1 cellular context compared by ENCODE assay signal in the genomic region with DNA sequence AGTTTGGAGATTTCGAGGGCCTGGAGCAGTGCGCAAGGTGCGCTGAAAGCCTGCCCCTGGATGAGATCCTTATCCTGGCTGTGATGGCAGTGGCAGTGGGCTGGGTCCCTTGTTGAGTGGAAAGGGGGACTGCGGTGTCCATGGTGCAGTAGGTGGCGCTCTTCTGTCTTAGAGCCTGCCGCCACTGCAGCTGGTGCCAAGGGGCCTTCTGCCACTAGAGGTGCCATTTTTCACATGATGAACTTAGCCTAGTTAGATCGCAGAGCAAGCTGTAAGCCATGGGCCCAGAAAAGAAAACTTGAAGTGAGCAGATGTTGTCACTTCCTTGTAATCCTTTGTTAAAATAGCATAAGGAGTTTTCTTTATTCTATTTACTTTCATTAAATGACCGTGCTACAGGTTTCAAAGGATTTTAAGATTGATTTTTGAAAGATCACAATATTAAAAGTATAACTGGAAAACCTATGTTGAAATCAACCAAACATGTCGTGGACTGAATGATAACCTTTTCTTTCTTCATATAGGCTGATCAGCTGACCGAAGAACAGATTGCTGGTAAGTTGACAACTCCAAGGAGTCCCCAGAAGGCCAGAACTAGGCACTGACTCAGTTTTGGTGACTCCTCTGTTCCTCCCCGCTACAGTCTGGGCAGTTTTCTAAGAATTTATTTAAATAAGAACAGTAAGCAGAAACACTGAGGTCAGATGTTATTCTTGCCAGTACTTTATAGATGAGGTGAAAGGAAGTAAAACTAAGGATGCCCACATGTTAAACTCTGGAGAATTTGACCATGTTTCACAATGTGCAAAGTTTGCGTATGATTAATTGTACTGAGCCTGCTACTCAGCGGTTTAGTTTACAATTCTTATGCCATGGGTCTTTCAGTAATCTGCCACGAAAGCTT.
A peak's percentile ranks its signal among the peaks of the same experiment; 100 is the strongest.
TF ChIP-seq lines count a peak whose summit lies in the region.

No MANE protein-coding gene starts in this region.

TF ChIP-seq in HepG2, 621 proteins besides CTCF, POLR2A, EP300 and RAD21 (continued from another document and continues in another):
- TF ChIP-seq ZNF142 (CRISPR knock-in tag; IDR thresholded peaks at IDR 0.05): peak; percentile 36; the same call in 1 of the 2 replicates
- no peak for TF ChIP-seq KDM4B (CRISPR knock-in tag; IDR thresholded peaks at IDR 0.05)
- peak; percentile 62; the same call in 1 of the 2 replicates for TF ChIP-seq FOXO1 (CRISPR knock-in tag; IDR thresholded peaks at IDR 0.05)
- TF ChIP-seq CERS6 (CRISPR knock-in tag; IDR thresholded peaks at IDR 0.05): no peak
- TF ChIP-seq ZNF136 (CRISPR knock-in tag; IDR thresholded peaks at IDR 0.05; ENCODE audit: low read depth): no peak
- TF ChIP-seq TEAD3 (CRISPR knock-in tag; optimal IDR thresholded peaks at IDR 0.05; ENCODE audit: borderline replicate concordance): peak; percentile 67
- TF ChIP-seq ZNF841 (CRISPR knock-in tag; IDR thresholded peaks at IDR 0.05; ENCODE audit: borderline replicate concordance): no peak
- peak; percentile 63; the same call in 1 of the 2 replicates for TF ChIP-seq HOXA5 (CRISPR knock-in tag; IDR thresholded peaks at IDR 0.05)
- peak; percentile 44; the same call in 1 of the 2 replicates for TF ChIP-seq ARID3A (IDR thresholded peaks at IDR 0.05; ENCODE audit: low read depth, low read length)
- no peak for TF ChIP-seq ZNF446 (CRISPR knock-in tag; IDR thresholded peaks at IDR 0.05)
- TF ChIP-seq, protein P1, sequence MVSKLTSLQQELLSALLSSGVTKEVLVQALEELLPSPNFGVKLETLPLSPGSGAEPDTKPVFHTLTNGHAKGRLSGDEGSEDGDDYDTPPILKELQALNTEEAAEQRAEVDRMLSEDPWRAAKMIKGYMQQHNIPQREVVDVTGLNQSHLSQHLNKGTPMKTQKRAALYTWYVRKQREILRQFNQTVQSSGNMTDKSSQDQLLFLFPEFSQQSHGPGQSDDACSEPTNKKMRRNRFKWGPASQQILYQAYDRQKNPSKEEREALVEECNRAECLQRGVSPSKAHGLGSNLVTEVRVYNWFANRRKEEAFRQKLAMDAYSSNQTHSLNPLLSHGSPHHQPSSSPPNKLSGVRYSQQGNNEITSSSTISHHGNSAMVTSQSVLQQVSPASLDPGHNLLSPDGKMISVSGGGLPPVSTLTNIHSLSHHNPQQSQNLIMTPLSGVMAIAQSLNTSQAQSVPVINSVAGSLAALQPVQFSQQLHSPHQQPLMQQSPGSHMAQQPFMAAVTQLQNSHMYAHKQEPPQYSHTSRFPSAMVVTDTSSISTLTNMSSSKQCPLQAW (CRISPR knock-in tag; IDR thresholded peaks at IDR 0.05): peak; percentile 52; the same call in 1 of the 2 replicates
- TF ChIP-seq, protein P2, sequence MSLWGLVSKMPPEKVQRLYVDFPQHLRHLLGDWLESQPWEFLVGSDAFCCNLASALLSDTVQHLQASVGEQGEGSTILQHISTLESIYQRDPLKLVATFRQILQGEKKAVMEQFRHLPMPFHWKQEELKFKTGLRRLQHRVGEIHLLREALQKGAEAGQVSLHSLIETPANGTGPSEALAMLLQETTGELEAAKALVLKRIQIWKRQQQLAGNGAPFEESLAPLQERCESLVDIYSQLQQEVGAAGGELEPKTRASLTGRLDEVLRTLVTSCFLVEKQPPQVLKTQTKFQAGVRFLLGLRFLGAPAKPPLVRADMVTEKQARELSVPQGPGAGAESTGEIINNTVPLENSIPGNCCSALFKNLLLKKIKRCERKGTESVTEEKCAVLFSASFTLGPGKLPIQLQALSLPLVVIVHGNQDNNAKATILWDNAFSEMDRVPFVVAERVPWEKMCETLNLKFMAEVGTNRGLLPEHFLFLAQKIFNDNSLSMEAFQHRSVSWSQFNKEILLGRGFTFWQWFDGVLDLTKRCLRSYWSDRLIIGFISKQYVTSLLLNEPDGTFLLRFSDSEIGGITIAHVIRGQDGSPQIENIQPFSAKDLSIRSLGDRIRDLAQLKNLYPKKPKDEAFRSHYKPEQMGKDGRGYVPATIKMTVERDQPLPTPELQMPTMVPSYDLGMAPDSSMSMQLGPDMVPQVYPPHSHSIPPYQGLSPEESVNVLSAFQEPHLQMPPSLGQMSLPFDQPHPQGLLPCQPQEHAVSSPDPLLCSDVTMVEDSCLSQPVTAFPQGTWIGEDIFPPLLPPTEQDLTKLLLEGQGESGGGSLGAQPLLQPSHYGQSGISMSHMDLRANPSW (CRISPR knock-in tag; IDR thresholded peaks at IDR 0.05; ENCODE audit: borderline replicate concordance): no peak
- no peak for TF ChIP-seq DR1 (CRISPR knock-in tag; IDR thresholded peaks at IDR 0.05)
- peak; percentile 91 for TF ChIP-seq ZBTB33 (CRISPR knock-in tag; IDR thresholded peaks at IDR 0.05)
- no peak for TF ChIP-seq SIN3A (IDR thresholded peaks at IDR 0.05; ENCODE audit: borderline replicate concordance, low read depth, low read length)
- peak; percentile 95 for TF ChIP-seq STAG1 (CRISPR knock-in tag; IDR thresholded peaks at IDR 0.05)
- no peak for TF ChIP-seq ZBTB21 (CRISPR knock-in tag; IDR thresholded peaks at IDR 0.05)
- TF ChIP-seq, protein P3, sequence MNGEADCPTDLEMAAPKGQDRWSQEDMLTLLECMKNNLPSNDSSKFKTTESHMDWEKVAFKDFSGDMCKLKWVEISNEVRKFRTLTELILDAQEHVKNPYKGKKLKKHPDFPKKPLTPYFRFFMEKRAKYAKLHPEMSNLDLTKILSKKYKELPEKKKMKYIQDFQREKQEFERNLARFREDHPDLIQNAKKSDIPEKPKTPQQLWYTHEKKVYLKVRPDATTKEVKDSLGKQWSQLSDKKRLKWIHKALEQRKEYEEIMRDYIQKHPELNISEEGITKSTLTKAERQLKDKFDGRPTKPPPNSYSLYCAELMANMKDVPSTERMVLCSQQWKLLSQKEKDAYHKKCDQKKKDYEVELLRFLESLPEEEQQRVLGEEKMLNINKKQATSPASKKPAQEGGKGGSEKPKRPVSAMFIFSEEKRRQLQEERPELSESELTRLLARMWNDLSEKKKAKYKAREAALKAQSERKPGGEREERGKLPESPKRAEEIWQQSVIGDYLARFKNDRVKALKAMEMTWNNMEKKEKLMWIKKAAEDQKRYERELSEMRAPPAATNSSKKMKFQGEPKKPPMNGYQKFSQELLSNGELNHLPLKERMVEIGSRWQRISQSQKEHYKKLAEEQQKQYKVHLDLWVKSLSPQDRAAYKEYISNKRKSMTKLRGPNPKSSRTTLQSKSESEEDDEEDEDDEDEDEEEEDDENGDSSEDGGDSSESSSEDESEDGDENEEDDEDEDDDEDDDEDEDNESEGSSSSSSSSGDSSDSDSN (CRISPR knock-in tag; IDR thresholded peaks at IDR 0.05): peak; percentile 54; the same call in 1 of the 2 replicates
- TF ChIP-seq ZNF598 (CRISPR knock-in tag; IDR thresholded peaks at IDR 0.05; ENCODE audit: borderline replicate concordance): peak; percentile 68; the same call in 1 of the 2 replicates
- no peak for TF ChIP-seq RELA (CRISPR knock-in tag; IDR thresholded peaks at IDR 0.05)
- no peak for TF ChIP-seq GZF1 (CRISPR knock-in tag; IDR thresholded peaks at IDR 0.05)
- TF ChIP-seq, protein P4, sequence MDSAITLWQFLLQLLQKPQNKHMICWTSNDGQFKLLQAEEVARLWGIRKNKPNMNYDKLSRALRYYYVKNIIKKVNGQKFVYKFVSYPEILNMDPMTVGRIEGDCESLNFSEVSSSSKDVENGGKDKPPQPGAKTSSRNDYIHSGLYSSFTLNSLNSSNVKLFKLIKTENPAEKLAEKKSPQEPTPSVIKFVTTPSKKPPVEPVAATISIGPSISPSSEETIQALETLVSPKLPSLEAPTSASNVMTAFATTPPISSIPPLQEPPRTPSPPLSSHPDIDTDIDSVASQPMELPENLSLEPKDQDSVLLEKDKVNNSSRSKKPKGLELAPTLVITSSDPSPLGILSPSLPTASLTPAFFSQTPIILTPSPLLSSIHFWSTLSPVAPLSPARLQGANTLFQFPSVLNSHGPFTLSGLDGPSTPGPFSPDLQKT (CRISPR knock-in tag; IDR thresholded peaks at IDR 0.05; ENCODE audit: borderline replicate concordance): no peak
- TF ChIP-seq, protein P5, sequence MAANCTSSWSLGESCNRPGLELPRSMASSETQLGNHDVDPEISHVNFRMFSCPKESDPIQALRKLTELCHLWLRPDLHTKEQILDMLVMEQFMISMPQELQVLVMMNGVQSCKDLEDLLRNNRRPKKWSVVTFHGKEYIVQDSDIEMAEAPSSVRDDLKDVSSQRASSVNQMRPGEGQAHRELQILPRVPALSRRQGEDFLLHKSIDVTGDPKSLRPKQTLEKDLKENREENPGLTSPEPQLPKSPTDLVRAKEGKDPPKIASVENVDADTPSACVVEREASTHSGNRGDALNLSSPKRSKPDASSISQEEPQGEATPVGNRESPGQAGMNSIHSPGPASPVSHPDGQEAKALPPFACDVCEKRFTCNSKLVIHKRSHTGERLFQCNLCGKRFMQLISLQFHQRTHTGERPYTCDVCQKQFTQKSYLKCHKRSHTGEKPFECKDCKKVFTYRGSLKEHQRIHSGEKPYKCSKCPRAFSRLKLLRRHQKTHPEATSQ (CRISPR knock-in tag; IDR thresholded peaks at IDR 0.05; ENCODE audit: borderline replicate concordance): no peak
- no peak for TF ChIP-seq SKI (IDR thresholded peaks at IDR 0.05; ENCODE audit: partially characterized antibody)
- TF ChIP-seq ISL2 (CRISPR knock-in tag; IDR thresholded peaks at IDR 0.05): peak; percentile 47; the same call in 1 of the 2 replicates
- TF ChIP-seq RXRA (CRISPR knock-in tag; IDR thresholded peaks at IDR 0.05): 0 out of 2 replicates have a peak, but pooled peaks have one; percentile 38
- peak; percentile 83 for TF ChIP-seq GATAD2A (CRISPR knock-in tag; IDR thresholded peaks at IDR 0.05)
- no peak for TF ChIP-seq ADNP (CRISPR knock-in tag; IDR thresholded peaks at IDR 0.05)
- TF ChIP-seq CCDC6 (CRISPR knock-in tag; IDR thresholded peaks at IDR 0.05): no peak
- TF ChIP-seq SIN3B (IDR thresholded peaks at IDR 0.05; ENCODE audit: low read length): no peak
